8 cellular contexts compared by ENCODE assay signal in the genomic region with DNA sequence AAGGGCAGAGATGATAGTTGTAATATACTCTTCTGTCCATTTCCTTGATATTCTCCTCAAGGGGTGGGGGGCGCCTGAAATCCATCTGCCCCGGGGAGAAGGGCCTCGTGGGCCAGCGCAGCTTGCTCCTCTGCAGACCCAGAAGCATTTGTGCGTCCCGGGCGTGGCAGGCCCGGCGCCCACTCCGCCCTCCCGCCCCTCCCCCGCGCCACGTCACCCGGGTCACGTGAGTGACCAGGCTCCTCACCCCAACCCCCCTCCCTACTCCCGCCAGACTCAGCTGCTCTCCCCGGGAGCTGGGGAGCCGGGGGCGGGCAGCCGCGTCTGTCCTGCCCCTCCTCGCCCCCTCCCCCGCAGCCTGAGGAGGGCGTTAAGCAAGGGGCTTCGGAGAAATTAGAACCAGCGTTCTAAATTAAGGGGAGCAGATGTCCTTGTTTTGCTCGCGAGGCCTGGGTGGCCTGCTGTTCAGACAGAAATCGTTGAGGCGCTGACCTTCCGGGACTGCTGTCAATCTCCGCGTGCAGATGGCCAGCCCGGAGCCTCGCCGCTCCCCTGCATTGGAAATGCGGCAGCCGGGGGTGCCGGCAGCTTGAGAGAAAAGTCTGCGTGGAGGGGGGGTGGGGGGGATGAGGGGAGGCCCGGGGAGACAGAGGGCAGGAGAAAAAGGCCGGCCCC.
DNase-seq lines count a peak whose midpoint lies in the region; ATAC-seq and TF ChIP-seq lines count a peak whose summit lies in the region.

No MANE protein-coding gene starts in this region.

- TF ChIP-seq RAD21 in HCT116 (IDR thresholded peaks at IDR 0.05; ENCODE audit: low read depth): no peak

- H3K9ac ChIP-seq in ES-I3 (ENCODE audit: low read depth, low read length): peak overlapping the region; percentile 69
- H3K9ac ChIP-seq in HCT116 (ENCODE audit: low read length): no peak overlapping the region

- no peak overlapping the region for H2AFZ ChIP-seq in HCT116 (ENCODE audit: low read depth, low read length, poor library complexity, severe bottlenecking)

- POLR2A ChIA-PET in HCT116 (lab: Charles Lee): interaction anchor here (1.1 kb wide), 1 partner anchor 14 kb away, joined by 3 read pairs; no protein-coding TSS in a partner anchor
- POLR2A ChIA-PET in activated CD8-positive, alpha-beta T cell treated with anti-CD3 and anti-CD28 coated beads, Interleukin-2, amount 10 ng/mL, durations not matched to agents 7 days and 5 days (lab: Charles Lee): interaction anchor here (0.6 to 1.9 kb wide), 4 partner anchors 61 to 426 kb away, joined by 3 to 6 read pairs (median 3); a partner anchor contains a TSS

- no peaks in the 10 kb centered on the region for H3K27me3 ChIP-seq in HCT116 (ENCODE audit: insufficient read depth, low read length)

- no peak for TF ChIP-seq POLR2A in HCT116 (IDR thresholded peaks at IDR 0.05; ENCODE audit: borderline replicate concordance, extremely low read depth, insufficient read depth, insufficient read length)

- RAD21 ChIA-PET in HCT116 (lab: Charles Lee; ENCODE audit: low non-redundant PET in 1 of 2, low total read pairs in 2 of 2, uncharacterized antibody in 2 of 2, unreplicated experiment in 2 of 2): no interaction called here

- no peaks in the 10 kb centered on the region for H3K36me3 ChIP-seq in ES-I3 (ENCODE audit: insufficient read depth, low read length)
- no peaks in the 10 kb centered on the region for H3K36me3 ChIP-seq in HCT116 (ENCODE audit: control insufficient read depth in 1 of 2, insufficient read depth in 2 of 2, low read length in 2 of 2)

- no peak for TF ChIP-seq CTCF in HCT116 (IDR thresholded peaks at IDR 0.05 in 2 of 3, conservative IDR thresholded peaks at IDR 0.05 in 1 of 3; ENCODE audit: borderline replicate concordance in 1 of 3, insufficient read depth in 1 of 3, low read depth in 2 of 3, low read length in 2 of 3)

- no peaks in the 10 kb centered on the region for H3K9me3 ChIP-seq in ES-I3 (ENCODE audit: control insufficient read depth, insufficient read depth, low read length)
- no peaks in the 10 kb centered on the region for H3K9me3 ChIP-seq in HCT116 (ENCODE audit: control insufficient read depth in 1 of 2, insufficient read depth in 1 of 2, low read depth in 1 of 2, low read length in 2 of 2)

- ATAC-seq in HCT116 (no peak), HG03280 (IDR thresholded peaks at IDR 0.05; ENCODE audit: unreplicated experiment) (no peak)
- ATAC-seq in activated CD8-positive, alpha-beta T cell treated with anti-CD3 and anti-CD28 coated beads, Interleukin-2, amount 10 ng/mL, durations not matched to agents 7 days and 5 days: peak; percentile 37

- H4K20me1 ChIP-seq in HCT116 (ENCODE audit: insufficient read depth): no peaks in the 10 kb centered on the region

- H3K9me3 Mint-ChIP-seq in activated CD8-positive, alpha-beta T cell treated with anti-CD3 and anti-CD28 coated beads, Interleukin-2, amount 10 ng/mL, durations not matched to agents 7 days and 5 days (ENCODE audit: insufficient read depth): no peaks in the 10 kb centered on the region

- no peaks in the 10 kb centered on the region for H3K36me3 Mint-ChIP-seq in activated CD8-positive, alpha-beta T cell treated with anti-CD3 and anti-CD28 coated beads, Interleukin-2, amount 10 ng/mL, durations not matched to agents 7 days and 5 days (ENCODE audit: low read depth)

- peak overlapping the region; percentile 72 for H3K27ac Mint-ChIP-seq in activated CD8-positive, alpha-beta T cell treated with anti-CD3 and anti-CD28 coated beads, Interleukin-2, amount 10 ng/mL, durations not matched to agents 7 days and 5 days

- no peak overlapping the region for H3K27ac ChIP-seq in HCT116 (ENCODE audit: low read depth, low read length)

- intact Hi-C loops in HCT116 (cut with micrococcal nuclease): no loop called here

- H3K4me2 ChIP-seq in HCT116 (ENCODE audit: low read length): peak overlapping the region; percentile 33

- no peaks in the 10 kb centered on the region for H3K9me2 ChIP-seq in HCT116 (ENCODE audit: insufficient read depth)

- DNase-seq in HCT116 (ENCODE audit: low read depth, low spot score) (no peak), NCI-H345 (lab: John Stamatoyannopoulos, UW) (peak; percentile 80), lung microvascular endothelial cell (ENCODE audit: low read depth in 2 of 2) (peak; percentile 70 to 73)
- peak; percentile 68 for DNase-seq in activated CD8-positive, alpha-beta T cell treated with anti-CD3 and anti-CD28 coated beads, Interleukin-2, amount 10 ng/mL, durations not matched to agents 7 days and 5 days
- peak; percentile 53 for DNase-seq in effector CD8-positive, alpha-beta T cell (lab: John Stamatoyannopoulos, UW)
- peak; percentile 64 to 70 for DNase-seq in stimulated activated CD4-positive, alpha-beta T cell treated with anti-CD3 and anti-CD28 coated beads, Interleukin-4, amount 100 ng/mL, for 48 hours (ENCODE audit: low read depth in 2 of 2)

- H3K4me3 ChIP-seq in HCT116 (replicated peaks in 1 of 2; ENCODE audit: low read depth in 1 of 2, low read length in 2 of 2): no peak overlapping the region

- no peaks in the 10 kb centered on the region for H3K79me2 ChIP-seq in HCT116 (ENCODE audit: insufficient read depth, low read length)

- no peaks in the 10 kb centered on the region for H3K27me3 Mint-ChIP-seq in activated CD8-positive, alpha-beta T cell treated with anti-CD3 and anti-CD28 coated beads, Interleukin-2, amount 10 ng/mL, durations not matched to agents 7 days and 5 days (ENCODE audit: low read depth)

- H3K4me1 ChIP-seq in ES-I3 (ENCODE audit: insufficient read depth, low read length) (peaks cover 16% of the 10 kb centered on the region), HCT116 (ENCODE audit: control insufficient read depth in 1 of 2, insufficient read depth in 2 of 2, low read length in 2 of 2) (peaks cover 13 to 20% of the 10 kb centered on the region in 2 experiments; a peak in 3 of 4 replicates)

- BruUV-seq in HCT116 (replicated peaks; lab: Mats Ljungman, UMichigan): no TSS peak

- H3K4me1 Mint-ChIP-seq in activated CD8-positive, alpha-beta T cell treated with anti-CD3 and anti-CD28 coated beads, Interleukin-2, amount 10 ng/mL, durations not matched to agents 7 days and 5 days (ENCODE audit: low read depth): peaks cover 45% of the 10 kb centered on the region

- H3K4me3 Mint-ChIP-seq in activated CD8-positive, alpha-beta T cell treated with anti-CD3 and anti-CD28 coated beads, Interleukin-2, amount 10 ng/mL, durations not matched to agents 7 days and 5 days: peak overlapping the region; percentile 63

- CTCF ChIA-PET in HCT116 (lab: Charles Lee): no interaction called here
- CTCF ChIA-PET in activated CD8-positive, alpha-beta T cell treated with anti-CD3 and anti-CD28 coated beads, Interleukin-2, amount 10 ng/mL, durations not matched to agents 7 days and 5 days (lab: Charles Lee): interaction anchor here (0.9 to 1.2 kb wide), 4 partner anchors 33 to 350 kb away, joined by 3 to 6 read pairs (median 4); a partner anchor contains a TSS

TF ChIP-seq in HCT116, 20 proteins besides CTCF, POLR2A, EP300 and RAD21 (continues in another document):
- TF ChIP-seq FOSL1 (IDR thresholded peaks at IDR 0.05; ENCODE audit: low read depth): no peak
- TF ChIP-seq EZH2phosphoT487 (IDR thresholded peaks at IDR 0.05; ENCODE audit: borderline replicate concordance): no peak
- no peak for TF ChIP-seq SP1 (IDR thresholded peaks at IDR 0.05; ENCODE audit: low read depth)
- TF ChIP-seq ZFX (IDR thresholded peaks at IDR 0.05): no peak
- no peak for TF ChIP-seq TCF7L2 (IDR thresholded peaks at IDR 0.05; ENCODE audit: borderline replicate concordance, extremely low read depth, insufficient read depth, insufficient read length)
- TF ChIP-seq EGR1 (IDR thresholded peaks at IDR 0.05; ENCODE audit: low read depth): no peak
- TF ChIP-seq, protein P1, sequence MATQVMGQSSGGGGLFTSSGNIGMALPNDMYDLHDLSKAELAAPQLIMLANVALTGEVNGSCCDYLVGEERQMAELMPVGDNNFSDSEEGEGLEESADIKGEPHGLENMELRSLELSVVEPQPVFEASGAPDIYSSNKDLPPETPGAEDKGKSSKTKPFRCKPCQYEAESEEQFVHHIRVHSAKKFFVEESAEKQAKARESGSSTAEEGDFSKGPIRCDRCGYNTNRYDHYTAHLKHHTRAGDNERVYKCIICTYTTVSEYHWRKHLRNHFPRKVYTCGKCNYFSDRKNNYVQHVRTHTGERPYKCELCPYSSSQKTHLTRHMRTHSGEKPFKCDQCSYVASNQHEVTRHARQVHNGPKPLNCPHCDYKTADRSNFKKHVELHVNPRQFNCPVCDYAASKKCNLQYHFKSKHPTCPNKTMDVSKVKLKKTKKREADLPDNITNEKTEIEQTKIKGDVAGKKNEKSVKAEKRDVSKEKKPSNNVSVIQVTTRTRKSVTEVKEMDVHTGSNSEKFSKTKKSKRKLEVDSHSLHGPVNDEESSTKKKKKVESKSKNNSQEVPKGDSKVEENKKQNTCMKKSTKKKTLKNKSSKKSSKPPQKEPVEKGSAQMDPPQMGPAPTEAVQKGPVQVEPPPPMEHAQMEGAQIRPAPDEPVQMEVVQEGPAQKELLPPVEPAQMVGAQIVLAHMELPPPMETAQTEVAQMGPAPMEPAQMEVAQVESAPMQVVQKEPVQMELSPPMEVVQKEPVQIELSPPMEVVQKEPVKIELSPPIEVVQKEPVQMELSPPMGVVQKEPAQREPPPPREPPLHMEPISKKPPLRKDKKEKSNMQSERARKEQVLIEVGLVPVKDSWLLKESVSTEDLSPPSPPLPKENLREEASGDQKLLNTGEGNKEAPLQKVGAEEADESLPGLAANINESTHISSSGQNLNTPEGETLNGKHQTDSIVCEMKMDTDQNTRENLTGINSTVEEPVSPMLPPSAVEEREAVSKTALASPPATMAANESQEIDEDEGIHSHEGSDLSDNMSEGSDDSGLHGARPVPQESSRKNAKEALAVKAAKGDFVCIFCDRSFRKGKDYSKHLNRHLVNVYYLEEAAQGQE (IDR thresholded peaks at IDR 0.05; ENCODE audit: low read depth): no peak
- no peak for TF ChIP-seq POLR2AphosphoS5 (IDR thresholded peaks at IDR 0.05; ENCODE audit: low read depth, low read length)
- TF ChIP-seq SRF (IDR thresholded peaks at IDR 0.05; ENCODE audit: low read depth): no peak
- no peak for TF ChIP-seq JUND (IDR thresholded peaks at IDR 0.05)
